ENCODE assay signal across 4 cellular contexts in the genomic region with DNA sequence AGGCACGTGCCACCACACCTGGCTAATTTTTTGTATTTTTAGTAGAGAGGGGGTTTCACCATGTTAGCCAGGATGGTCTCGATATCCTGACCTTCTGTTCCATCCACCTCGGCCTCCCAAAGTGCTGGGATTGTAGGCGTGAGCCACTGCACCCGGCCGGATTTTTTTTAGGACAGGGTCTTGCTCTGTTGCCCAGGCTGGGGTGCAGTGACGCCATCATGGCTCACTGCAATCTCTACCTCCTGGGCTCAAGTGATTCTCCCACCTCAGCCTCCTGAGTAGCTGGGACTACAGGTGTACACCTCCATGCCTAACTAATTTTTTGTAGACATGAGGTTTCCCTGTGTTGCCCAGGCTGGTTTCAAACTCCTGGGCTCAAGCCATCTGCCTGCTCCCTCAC. TPM values are rescaled to one million over a fixed set of nuclear protein-coding genes. Genes with fewer than 3 reads are reported as not detected.
"Had no signal": no experiment of that assay in that cellular context is flagged by ENCODE, and none has a peak within 500 bp of the region (broad histone marks: within the 10 kb centered on the region; RNA-seq: fewer than 3 reads in every experiment).

No MANE protein-coding gene starts in this region.

RNA-seq across cellular contexts. Expression of a gene that starts 10.6 kb away (rescaled TPM):
- total RNA-seq: GM23338, H1, H9, HT1080 had no signal
